In the genomic region with DNA sequence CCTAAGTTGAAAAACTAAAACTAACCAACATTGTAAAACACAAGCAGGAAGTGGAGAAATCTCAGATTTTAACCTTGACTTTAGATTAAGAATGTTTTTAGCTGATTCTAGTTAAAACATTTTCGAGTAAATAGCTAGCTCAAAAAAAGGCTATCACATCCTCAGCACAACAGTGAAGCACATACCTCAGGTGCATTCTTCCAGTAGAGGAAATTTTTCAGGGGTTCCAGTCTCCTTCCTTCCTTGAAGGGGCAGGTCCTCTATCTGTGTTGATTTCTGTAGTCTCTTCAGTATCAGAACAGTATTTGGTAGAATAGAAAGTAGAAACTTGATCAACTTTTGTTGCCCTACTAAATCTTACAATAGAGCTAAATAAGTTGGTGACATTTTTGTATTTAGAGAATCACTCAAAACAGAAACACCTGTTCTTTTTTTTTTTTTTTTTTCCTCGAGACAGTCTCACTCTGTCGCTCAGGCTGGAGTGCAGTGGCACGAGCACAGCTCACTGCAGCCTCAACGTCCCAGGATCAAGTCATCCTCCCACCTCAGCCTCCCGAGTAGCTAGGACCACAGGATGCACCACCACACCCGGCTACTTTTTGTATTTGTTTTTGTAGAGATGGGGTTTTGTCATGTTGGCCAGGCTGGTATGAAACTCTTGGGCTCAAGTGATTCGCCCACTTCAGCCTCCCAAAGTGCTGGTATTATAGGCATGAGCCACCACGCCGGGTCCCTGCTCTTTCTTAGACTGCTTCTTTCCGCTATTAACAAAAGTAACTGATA, we compare ENCODE assay signal across 9 cellular contexts. TPM values are rescaled to one million over a fixed set of nuclear protein-coding genes. Genes with fewer than 3 reads are reported as not detected.
DNase-seq lines count a peak whose midpoint lies in the region; ATAC-seq and TF ChIP-seq lines count a peak whose summit lies in the region.
"Had no signal": no experiment of that assay in that cellular context is flagged by ENCODE, and none has a peak within 500 bp of the region (broad histone marks: within the 10 kb centered on the region; RNA-seq: fewer than 3 reads in every experiment).

No MANE protein-coding gene starts in this region.

- peak overlapping the region; percentile 2 to 67 for H3K27ac ChIP-seq in left lung

- no peaks in the 10 kb centered on the region for H3K9me3 ChIP-seq in left lung

- H3K4me3 ChIP-seq in left lung: no peak overlapping the region

- intact Hi-C loops in left lung (cut with DNase I): no loop called here

- no peaks in the 10 kb centered on the region for H3K36me3 ChIP-seq in left lung

- H3K27me3 ChIP-seq in left lung: no peaks in the 10 kb centered on the region

- no peak for TF ChIP-seq CTCF in left lung (IDR thresholded peaks at IDR 0.05)

- peaks cover 0 to 10% of the 10 kb centered on the region in 2 donors for H3K4me1 ChIP-seq in left lung

- ATAC-seq in GM18505 (IDR thresholded peaks at IDR 0.05; ENCODE audit: unreplicated experiment) (peak; percentile 35), GM21529 (IDR thresholded peaks at IDR 0.05; ENCODE audit: unreplicated experiment) (peak; percentile 41), HG03571 (IDR thresholded peaks at IDR 0.05; ENCODE audit: unreplicated experiment) (peak; percentile 27), left lung (no peak), GM21360 (IDR thresholded peaks at IDR 0.05; ENCODE audit: unreplicated experiment) (no peak)

- DNase-seq in left lung (no peak), amniotic stem cell (lab: John Stamatoyannopoulos, UW) (no peak), NCI-H510A (lab: John Stamatoyannopoulos, UW) (no peak), NCI-H524 (lab: John Stamatoyannopoulos, UW) (no peak)
- DNase-seq: NCI-H2227 treated with DMSO at 0.1 percent for 48 hours had no signal

- no peak for TF ChIP-seq POLR2A in GM18505 (IDR thresholded peaks at IDR 0.05; ENCODE audit: borderline replicate concordance, extremely low read depth, insufficient read depth, insufficient read length)

RNA-seq across cellular contexts. Expression of a gene that starts 6.9 kb away (rescaled TPM):
- 1 to 10 TPM; 3.6 to 6.9 TPM for total RNA-seq in left lung

Comparison
In these comparisons a context has a peak if more than half of its experiments do, and no peak if none do; other contexts are left out.
1. ATAC-seq: peak in GM18505 (single experiment), GM21529 (single experiment) and HG03571 (single experiment); none in left lung (single experiment) and GM21360 (single experiment).